In genomic region chr2:233007739-233008138, GRCh38 we compare ENCODE assay signal across 30 cellular contexts. TPM values are rescaled to one million over a fixed set of nuclear protein-coding genes. Genes with fewer than 3 reads are reported as not detected.
"Had no signal": no experiment of that assay in that cellular context is flagged by ENCODE, and none has a peak within 500 bp of the region (broad histone marks: within the 10 kb centered on the region; RNA-seq: fewer than 3 reads in every experiment).

No MANE protein-coding gene starts in this region.

- H3K27ac Mint-ChIP-seq: activated CD8-positive, alpha-beta T cell treated with anti-CD3 and anti-CD28 coated beads, Interleukin-2, amount 10 ng/mL, durations not matched to agents 7 days and 5 days; activated naive CD8-positive, alpha-beta T cell; activated T-helper 2 cell treated with anti-CD3 and anti-CD28 coated beads, Interferon-gamma antibody, Interleukin-2, Interleukin-4, amounts not matched to agents 10 μg/mL and 5 μg/mL and 100 μg/mL, durations not matched to agents 14 hours and 24 hours and 36 hours; endodermal cell; naive thymus-derived CD4-positive, alpha-beta T cell; neural progenitor cell; progenitor cell of endocrine pancreas; stimulated activated naive B cell treated with anti-CD40 and anti-IgM and Interleukin-4, amounts not matched to agents 10 μg/mL and 1 μg/mL and 100 μg/mL, for 72 hours; T-cell; T-helper 2 cell treated with Interferon-gamma antibody and Interleukin-4, amounts not matched to agents 5 μg/mL and 100 μg/mL, for 36 hours had no signal

- H3K4me1 Mint-ChIP-seq: endodermal cell, T-cell had no signal

- H3K4me3 ChIP-seq: adrenal gland, left ventricle myocardium inferior, neural progenitor cell, thoracic aorta, upper lobe of left lung had no signal

- FAIRE-seq: bronchial epithelial cell had no signal

- H3K27me3 Mint-ChIP-seq: activated naive CD8-positive, alpha-beta T cell; T-cell had no signal

- H3K27me3 ChIP-seq: adrenal gland, neural progenitor cell, upper lobe of left lung had no signal

- H3K27ac ChIP-seq: epithelial cell of prostate, foreskin keratinocyte, left ventricle myocardium inferior, neural progenitor cell, thoracic aorta, upper lobe of left lung, WERI-Rb-1 had no signal

- H3K4me1 ChIP-seq: adrenal gland, foreskin keratinocyte, left ventricle myocardium inferior, neural progenitor cell had no signal

- H3K36me3 Mint-ChIP-seq: activated naive CD8-positive, alpha-beta T cell; naive thymus-derived CD4-positive, alpha-beta T cell; neural progenitor cell; T-cell had no signal

- DNase-seq: activated CD4-positive, alpha-beta T cell treated with anti-CD3 and anti-CD28 coated beads, Interleukin-2, amount 50 U/mL, for 1 hour; activated CD4-positive, CD25-positive, alpha-beta regulatory T cell treated with anti-CD3 and anti-CD28 coated beads, Interleukin-2, amount 50 U/mL, for 72 hours; activated CD8-positive, alpha-beta T cell treated with anti-CD3 and anti-CD28 coated beads, Interleukin-2, amount 10 ng/mL, durations not matched to agents 7 days and 5 days; activated naive CD4-positive, alpha-beta T cell; activated T-cell treated with anti-CD3 and anti-CD28 coated beads, Interleukin-2, amount 50 U/mL, for 4 hours; cortex of kidney; foreskin keratinocyte; left ventricle myocardium inferior; naive thymus-derived CD4-positive, alpha-beta T cell; retina; stimulated activated CD4-positive, alpha-beta T cell treated with anti-CD3 and anti-CD28 coated beads, Interleukin-2, amount 100 ng/mL, for 48 hours; stimulated activated CD8-positive, alpha-beta memory T cell treated with anti-CD3 and anti-CD28 coated beads, Interleukin-4, amount 100 ng/mL, for 48 hours; stimulated activated naive B cell treated with anti-CD40 and anti-IgM and Interleukin-4, amounts not matched to agents 10 μg/mL and 1 μg/mL and 100 μg/mL, for 72 hours; T-cell; upper lobe of left lung; WERI-Rb-1 had no signal

- H3K9me3 Mint-ChIP-seq: activated T-cell treated with anti-CD3 and anti-CD28 coated beads, Interleukin-2, amount 50 U/mL, for 4 hours; activated T-helper 2 cell treated with anti-CD3 and anti-CD28 coated beads, Interferon-gamma antibody, Interleukin-2, Interleukin-4, amounts not matched to agents 10 μg/mL and 5 μg/mL and 100 μg/mL, durations not matched to agents 14 hours and 24 hours and 36 hours; endodermal cell; neural progenitor cell; stimulated activated naive B cell treated with anti-CD40 and anti-IgM and Interleukin-4, amounts not matched to agents 10 μg/mL and 1 μg/mL and 100 μg/mL, for 72 hours; T-cell; T-helper 2 cell treated with Interferon-gamma antibody and Interleukin-4, amounts not matched to agents 5 μg/mL and 100 μg/mL, for 36 hours had no signal

- H3K36me3 ChIP-seq: adrenal gland, left ventricle myocardium inferior, neural progenitor cell, thoracic aorta, upper lobe of left lung, WERI-Rb-1 had no signal

- ATAC-seq: activated CD8-positive, alpha-beta T cell treated with anti-CD3 and anti-CD28 coated beads, Interleukin-2, amount 10 ng/mL, durations not matched to agents 7 days and 5 days; activated T-cell treated with anti-CD3 and anti-CD28 coated beads, Interleukin-2, amount 50 U/mL, for 4 hours; foreskin keratinocyte; naive thymus-derived CD4-positive, alpha-beta T cell; stimulated activated naive B cell treated with anti-CD40 and anti-IgM and Interleukin-4, amounts not matched to agents 10 μg/mL and 1 μg/mL and 100 μg/mL, for 72 hours; T-cell had no signal

- H3K4me3 Mint-ChIP-seq: activated CD8-positive, alpha-beta T cell treated with anti-CD3 and anti-CD28 coated beads, Interleukin-2, amount 10 ng/mL, durations not matched to agents 7 days and 5 days; activated naive CD8-positive, alpha-beta T cell; activated T-cell treated with anti-CD3 and anti-CD28 coated beads, Interleukin-2, amount 50 U/mL, for 4 hours; endodermal cell; naive thymus-derived CD4-positive, alpha-beta T cell; neural progenitor cell; stimulated activated naive B cell treated with anti-CD40 and anti-IgM and Interleukin-4, amounts not matched to agents 10 μg/mL and 1 μg/mL and 100 μg/mL, for 72 hours; T-cell; T-helper 2 cell treated with Interferon-gamma antibody and Interleukin-4, amounts not matched to agents 5 μg/mL and 100 μg/mL, for 36 hours had no signal

- H3K9me3 ChIP-seq: adrenal gland, left ventricle myocardium inferior, thoracic aorta, upper lobe of left lung had no signal

RNA-seq across cellular contexts. Expression of gene NGEF, which starts 5.3 kb away (rescaled TPM):
- total RNA-seq: activated CD8-positive, alpha-beta T cell treated with anti-CD3 and anti-CD28 coated beads, Interleukin-2, amount 10 ng/mL, durations not matched to agents 7 days and 5 days; lung microvascular endothelial cell; naive thymus-derived CD4-positive, alpha-beta T cell had no signal
- polyA plus RNA-seq: naive thymus-derived CD4-positive, alpha-beta T cell had no signal

RNA-seq across cellular contexts. Expression of gene NEU2, which starts 24.7 kb away (rescaled TPM):
- total RNA-seq: activated CD8-positive, alpha-beta T cell treated with anti-CD3 and anti-CD28 coated beads, Interleukin-2, amount 10 ng/mL, durations not matched to agents 7 days and 5 days; activated T-cell treated with anti-CD3 and anti-CD28 coated beads, Interleukin-2, amount 50 U/mL, for 4 hours; activated T-helper 2 cell treated with anti-CD3 and anti-CD28 coated beads, Interferon-gamma antibody, Interleukin-2, Interleukin-4, amounts not matched to agents 10 μg/mL and 5 μg/mL and 100 μg/mL, durations not matched to agents 14 hours and 24 hours and 36 hours; adrenal gland; bronchial epithelial cell; endodermal cell; foreskin keratinocyte; glomerular endothelial cell; kidney epithelial cell; left ventricle myocardium inferior; lung microvascular endothelial cell; naive thymus-derived CD4-positive, alpha-beta T cell; omental fat pad; progenitor cell of endocrine pancreas; T-cell; thoracic aorta; upper lobe of left lung had no signal
- polyA plus RNA-seq: adrenal gland; foreskin keratinocyte; naive thymus-derived CD4-positive, alpha-beta T cell had no signal
